In genomic region chr19:1408300-1409203, GRCh38 we compare ENCODE assay signal across 8 cellular contexts. TPM values are rescaled to one million over a fixed set of nuclear protein-coding genes. Genes with fewer than 3 reads are reported as not detected.
A peak's percentile ranks its signal among the peaks of the same experiment; 100 is the strongest.
DNase-seq lines count a peak whose midpoint lies in the region; ATAC-seq and TF ChIP-seq lines count a peak whose summit lies in the region.

No MANE protein-coding gene starts in this region.

- peak overlapping the region; percentile 79 for H3K4me2 ChIP-seq in SU-DHL-6 (ENCODE audit: low read depth, low read length, poor library complexity, severe bottlenecking)
- peak overlapping the region; percentile 95 for H3K4me2 ChIP-seq in smooth muscle cell

- peaks cover 21% of the 10 kb centered on the region; the same call in 1 of the 2 replicates for H4K20me1 ChIP-seq in SU-DHL-6 (ENCODE audit: low read depth, low read length)
- H4K20me1 ChIP-seq in smooth muscle cell (ENCODE audit: low read depth): peaks cover 51% of the 10 kb centered on the region

- no peak overlapping the region for H2AFZ ChIP-seq in SU-DHL-6 (ENCODE audit: low read depth, low read length, severe bottlenecking)
- no peak overlapping the region for H2AFZ ChIP-seq in smooth muscle cell (ENCODE audit: low read depth)

- no peak for ATAC-seq in Right ventricle myocardium inferior
- no peak for ATAC-seq in GM18517 (IDR thresholded peaks at IDR 0.05; ENCODE audit: unreplicated experiment)

- H3K79me2 ChIP-seq in SU-DHL-6 (ENCODE audit: insufficient read depth, low read length): peaks cover 58% of the 10 kb centered on the region
- peaks cover 58% of the 10 kb centered on the region for H3K79me2 ChIP-seq in smooth muscle cell (ENCODE audit: low read depth)

- H3K9ac ChIP-seq in SU-DHL-6 (ENCODE audit: low read length) (peak overlapping the region; percentile 100), iPS-15b (ENCODE audit: low read depth, low read length) (peak overlapping the region; percentile 94), smooth muscle cell (ENCODE audit: low read depth) (peak overlapping the region; percentile 96)

- H3K9me3 ChIP-seq in SU-DHL-6 (ENCODE audit: insufficient read depth, low read length): no peaks in the 10 kb centered on the region
- H3K9me3 ChIP-seq in ascending aorta: no peaks in the 10 kb centered on the region
- no peaks in the 10 kb centered on the region for H3K9me3 ChIP-seq in iPS-15b (ENCODE audit: control insufficient read depth, insufficient read depth, low read length)
- no peaks in the 10 kb centered on the region for H3K9me3 ChIP-seq in smooth muscle cell (replicated peaks; ENCODE audit: low read depth)

- H3K36me3 ChIP-seq in SU-DHL-6 (ENCODE audit: low read length) (0 out of 2 replicates have a peak, but pooled peaks cover 2% of the 10 kb centered on the region), ascending aorta (peaks cover 0 to 4% of the 10 kb centered on the region in 2 donors), iPS-15b (ENCODE audit: control insufficient read depth, insufficient read depth, low read length) (peaks cover 36% of the 10 kb centered on the region), smooth muscle cell (ENCODE audit: low read depth) (no peaks in the 10 kb centered on the region)

- H3K4me1 ChIP-seq in ascending aorta: peaks cover 31 to 33% of the 10 kb centered on the region in 2 donors
- peaks cover 4% of the 10 kb centered on the region for H3K4me1 ChIP-seq in iPS-15b (ENCODE audit: control insufficient read depth, insufficient read depth, low read length)
- H3K4me1 ChIP-seq in smooth muscle cell (ENCODE audit: low read depth): peaks cover 13% of the 10 kb centered on the region

- H3K4me3 ChIP-seq in SU-DHL-6 (ENCODE audit: insufficient read depth, low read length, poor library complexity, severe bottlenecking) (peak overlapping the region; percentile 93), ascending aorta (peak overlapping the region; percentile 95 to 99), iPS-15b (ENCODE audit: low read depth, low read length) (peak overlapping the region; percentile 86), smooth muscle cell (peak overlapping the region; percentile 95)

- intact Hi-C loops in Right ventricle myocardium inferior (cut with DNase I) (loop anchor here (5.0 kb wide), 1 partner anchor 131 kb away; the partner anchor contains the start of gene FAM174C), cardiac septum (cut with DNase I) (loop anchor here (5.0 kb wide), 1 partner anchor 34 kb away; no protein-coding TSS in a partner anchor), ascending aorta (cut with DNase I) (loop anchor here (2.0 kb wide), 1 partner anchor 130 kb away; no protein-coding TSS in a partner anchor)

- TF ChIP-seq CTCF in SU-DHL-6 (IDR thresholded peaks at IDR 0.05; ENCODE audit: insufficient read depth, low read length, poor library complexity, severe bottlenecking) (no peak), ascending aorta (IDR thresholded peaks at IDR 0.05) (no peak), smooth muscle cell (IDR thresholded peaks at IDR 0.05; ENCODE audit: borderline replicate concordance, insufficient read depth, poor library complexity, severe bottlenecking) (no peak)

- DNase-seq in Right ventricle myocardium inferior (ENCODE audit: missing footprints) (peak; percentile 83), cardiac septum (ENCODE audit: low spot score) (no peak), ascending aorta (ENCODE audit: low spot score in 2 of 2) (no peak), smooth muscle cell (lab: John Stamatoyannopoulos, UW; ENCODE audit: unreplicated experiment) (peak; percentile 32), iPS-NIHi7 (ENCODE audit: extremely low spot score) (no peak)

- H3F3A ChIP-seq in SU-DHL-6 (ENCODE audit: insufficient read depth) (0 out of 2 replicates have a peak, but pooled peaks cover 6% of the 10 kb centered on the region), smooth muscle cell (ENCODE audit: low read depth) (peaks cover 11% of the 10 kb centered on the region)

- H3K9me2 ChIP-seq in SU-DHL-6 (replicated peaks; ENCODE audit: insufficient read depth, low read length): no peaks in the 10 kb centered on the region

- peak overlapping the region; percentile 87 for H3K27ac ChIP-seq in SU-DHL-6 (ENCODE audit: low read depth, low read length)
- peak overlapping the region; percentile 96 for H3K27ac ChIP-seq in ascending aorta
- peak overlapping the region; percentile 95 for H3K27ac ChIP-seq in smooth muscle cell (ENCODE audit: low read depth)

- H3K27me3 ChIP-seq in SU-DHL-6 (ENCODE audit: low read length): no peaks in the 10 kb centered on the region
- H3K27me3 ChIP-seq in ascending aorta: no peaks in the 10 kb centered on the region
- no peaks in the 10 kb centered on the region for H3K27me3 ChIP-seq in iPS-15b (ENCODE audit: control insufficient read depth, insufficient read depth, low read length)
- no peaks in the 10 kb centered on the region for H3K27me3 ChIP-seq in smooth muscle cell (ENCODE audit: low read depth)

- WGBS in smooth muscle cell (ENCODE audit: low lambda C conversion rate): 3% methylated on average over 55 of the region's 69 CpGs

RNA-seq across cellular contexts. Expression of gene DAZAP1, which starts 1.2 kb away (rescaled TPM):
- total RNA-seq in Right ventricle myocardium inferior: 88.4 TPM
- total RNA-seq in cardiac septum: 81.2 TPM
- 15.8 TPM for total RNA-seq in ascending aorta
- total RNA-seq in smooth muscle cell: 33.7 and 41.7 TPM in 2 replicates
- polyA plus RNA-seq in smooth muscle cell: 35.5 and 37.0 TPM in 2 replicates

RNA-seq across cellular contexts. Expression of gene GAMT, which starts 7.2 kb away (rescaled TPM):
- 85.8 TPM for total RNA-seq in Right ventricle myocardium inferior
- 51.6 TPM for total RNA-seq in cardiac septum
- 56.4 TPM for total RNA-seq in ascending aorta
- 15.8 and 22.3 TPM in 2 replicates for total RNA-seq in smooth muscle cell
- polyA plus RNA-seq in smooth muscle cell: 35.2 and 47.4 TPM in 2 replicates

RNA-seq across cellular contexts. Expression of gene NDUFS7, which starts 24.8 kb away (rescaled TPM):
- total RNA-seq in Right ventricle myocardium inferior: 443 TPM
- total RNA-seq in cardiac septum: 233 TPM
- 216 TPM for total RNA-seq in ascending aorta
- total RNA-seq in smooth muscle cell: 62.7 and 95.8 TPM in 2 replicates
- polyA plus RNA-seq in smooth muscle cell: 226 and 245 TPM in 2 replicates

RNA-seq across cellular contexts. Expression of gene RPS15, which starts 29.6 kb away (rescaled TPM):
- total RNA-seq in Right ventricle myocardium inferior (695 TPM), cardiac septum (479 TPM), ascending aorta (3,111 TPM), smooth muscle cell (2,033 and 2,744 TPM in 2 replicates)
- 1,180 and 1,250 TPM in 2 replicates for polyA plus RNA-seq in smooth muscle cell

RNA-seq across cellular contexts. Expression of gene APC2, which starts 41.4 kb away (rescaled TPM):
- 0.14 TPM for total RNA-seq in Right ventricle myocardium inferior
- 0.08 TPM for total RNA-seq in cardiac septum
- total RNA-seq in ascending aorta: not detected
- 0.09 and 0.18 TPM in 2 replicates for total RNA-seq in smooth muscle cell
- 0.30 and 1.0 TPM in 2 replicates for polyA plus RNA-seq in smooth muscle cell

Comparison
In these comparisons a context has a peak if more than half of its experiments do, and no peak if none do; other contexts are left out.
1. DNase-seq: peak in Right ventricle myocardium inferior (single experiment) and smooth muscle cell (single experiment); none in cardiac septum (single experiment), ascending aorta (0 of 2) and iPS-NIHi7 (single experiment).
2. Peak in every context shown above with its lines, with median percentiles within 50 percentile points of each other: H3K27ac ChIP-seq, H3K4me3 ChIP-seq and H3K9ac ChIP-seq.